22 cellular contexts compared by ENCODE assay signal in genomic region chr11:108019870-108020540, GRCh38. TPM values are rescaled to one million over a fixed set of nuclear protein-coding genes. Genes with fewer than 3 reads are reported as not detected.
A peak's percentile ranks its signal among the peaks of the same experiment; 100 is the strongest.
DNase-seq lines count a peak whose midpoint lies in the region; ATAC-seq, FAIRE-seq and TF ChIP-seq lines count a peak whose summit lies in the region.
"Had no signal": no experiment of that assay in that cellular context is flagged by ENCODE, and none has a peak within 500 bp of the region (broad histone marks: within the 10 kb centered on the region; RNA-seq: fewer than 3 reads in every experiment).

No MANE protein-coding gene starts in this region.

- H3K27ac Mint-ChIP-seq in stimulated activated effector memory CD8-positive, alpha-beta T cell treated with anti-CD3 and anti-CD28 coated beads, Interleukin-12 subunit alpha, Interleukin-12 subunit beta, amount 100 ng/mL, for 72 hours: no peak overlapping the region
- no peak overlapping the region for H3K27ac Mint-ChIP-seq in stimulated activated memory B cell treated with anti-CD40 and anti-IgM and Interleukin-4, amounts not matched to agents 10 μg/mL and 1 μg/mL and 100 μg/mL, for 72 hours
- H3K27ac Mint-ChIP-seq: activated naive CD4-positive, alpha-beta T cell treated with anti-CD3 and anti-CD28 coated beads, Interleukin-2, amount 50 U/mL, for 24 hours; B cell had no signal

- no peak overlapping the region for H2AK5ac ChIP-seq in mesendoderm (ENCODE audit: low read length)

- TF ChIP-seq POLR2A in H54 (IDR thresholded peaks at IDR 0.05; ENCODE audit: low read depth, low read length): no peak

- no peak overlapping the region for H3K18ac ChIP-seq in mesendoderm (ENCODE audit: low read length)

- no peak overlapping the region for H2BK5ac ChIP-seq in mesendoderm (ENCODE audit: low read length)

- no peaks in the 10 kb centered on the region for H3K9me3 Mint-ChIP-seq in stimulated activated effector memory CD8-positive, alpha-beta T cell treated with anti-CD3 and anti-CD28 coated beads, Interleukin-12 subunit alpha, Interleukin-12 subunit beta, amount 100 ng/mL, for 72 hours
- no peaks in the 10 kb centered on the region for H3K9me3 Mint-ChIP-seq in stimulated activated memory B cell treated with anti-CD40 and anti-IgM and Interleukin-4, amounts not matched to agents 10 μg/mL and 1 μg/mL and 100 μg/mL, for 72 hours
- H3K9me3 Mint-ChIP-seq: activated naive CD4-positive, alpha-beta T cell treated with anti-CD3 and anti-CD28 coated beads, Interleukin-2, amount 50 U/mL, for 24 hours had no signal

- no peak overlapping the region for H2BK120ac ChIP-seq in mesendoderm (ENCODE audit: low read depth, low read length)

- H2BK15ac ChIP-seq in mesendoderm (replicated peaks; ENCODE audit: low read depth): no peak overlapping the region

- H3K4ac ChIP-seq in mesendoderm (ENCODE audit: low read depth, low read length): no peak overlapping the region

- H3K79me2 ChIP-seq in mesendoderm (ENCODE audit: control insufficient read depth, insufficient read depth, low read length): peaks cover 48% of the 10 kb centered on the region

- no peak overlapping the region for H4K8ac ChIP-seq in mesendoderm (ENCODE audit: low read depth, low read length)

- no peak for ATAC-seq in stimulated activated effector memory CD8-positive, alpha-beta T cell treated with anti-CD3 and anti-CD28 coated beads, Interleukin-12 subunit alpha, Interleukin-12 subunit beta, amount 100 ng/mL, for 72 hours
- no peak for ATAC-seq in stimulated activated memory B cell treated with anti-CD40 and anti-IgM and Interleukin-4, amounts not matched to agents 10 μg/mL and 1 μg/mL and 100 μg/mL, for 72 hours
- ATAC-seq: GM12878, left colon had no signal

- H3K23ac ChIP-seq in mesendoderm (ENCODE audit: low read length): no peak overlapping the region

- H4K5ac ChIP-seq in mesendoderm (ENCODE audit: low read length): no peak overlapping the region

- in situ Hi-C loops in KBM-7 (cut with MboI; ENCODE audit: low pct_unique_long_range_greater_than_20kb, low sequenced_read_pairs): no loop called here
- in situ Hi-C loops in brain microvascular endothelial cell (cut with HindIII; ENCODE audit: low pct_ligation_motif_present, low sequenced_read_pairs): no loop called here

- H3K4me3 Mint-ChIP-seq in stimulated activated effector memory CD8-positive, alpha-beta T cell treated with anti-CD3 and anti-CD28 coated beads, Interleukin-12 subunit alpha, Interleukin-12 subunit beta, amount 100 ng/mL, for 72 hours: no peak overlapping the region
- no peak overlapping the region for H3K4me3 Mint-ChIP-seq in stimulated activated memory B cell treated with anti-CD40 and anti-IgM and Interleukin-4, amounts not matched to agents 10 μg/mL and 1 μg/mL and 100 μg/mL, for 72 hours
- H3K4me3 Mint-ChIP-seq: activated naive CD4-positive, alpha-beta T cell treated with anti-CD3 and anti-CD28 coated beads, Interleukin-2, amount 50 U/mL, for 24 hours; B cell had no signal

- TF ChIP-seq CTCF in brain microvascular endothelial cell (IDR thresholded peaks at IDR 0.05; ENCODE audit: low read depth, low read length, missing control alignments): no peak

- H3K56ac ChIP-seq in mesendoderm (ENCODE audit: low read length): no peak overlapping the region

- H3K4me3 ChIP-seq in brain microvascular endothelial cell (ENCODE audit: low read depth, low read length) (no peak overlapping the region), mesendoderm (ENCODE audit: low read length) (no peak overlapping the region)
- H3K4me3 ChIP-seq: GM12878, hepatocyte, suprapubic skin had no signal

- H3K79me1 ChIP-seq in mesendoderm (ENCODE audit: low read length): peaks cover 14% of the 10 kb centered on the region

- H3K27me3 ChIP-seq in brain microvascular endothelial cell (replicated peaks): no peaks in the 10 kb centered on the region
- no peaks in the 10 kb centered on the region for H3K27me3 ChIP-seq in mesendoderm (ENCODE audit: insufficient read depth, low read length, poor library complexity)
- H3K27me3 ChIP-seq: hepatocyte, suprapubic skin had no signal

- H3K27ac ChIP-seq in brain microvascular endothelial cell (no peak overlapping the region), mesendoderm (ENCODE audit: low read depth, low read length) (no peak overlapping the region)
- H3K27ac ChIP-seq: hepatocyte, suprapubic skin had no signal

- FAIRE-seq in H54 (lab: Jason Lieb, UNC): no peak
- FAIRE-seq: GM12878, RCC 7860 had no signal

- no peak overlapping the region for H3K4me2 ChIP-seq in mesendoderm (ENCODE audit: low read length)
- H3K4me2 ChIP-seq: hepatocyte had no signal

- H3K36me3 Mint-ChIP-seq in stimulated activated effector memory CD8-positive, alpha-beta T cell treated with anti-CD3 and anti-CD28 coated beads, Interleukin-12 subunit alpha, Interleukin-12 subunit beta, amount 100 ng/mL, for 72 hours: peaks cover 18% of the 10 kb centered on the region
- peaks cover 17% of the 10 kb centered on the region for H3K36me3 Mint-ChIP-seq in stimulated activated memory B cell treated with anti-CD40 and anti-IgM and Interleukin-4, amounts not matched to agents 10 μg/mL and 1 μg/mL and 100 μg/mL, for 72 hours

- H3K4me1 Mint-ChIP-seq in stimulated activated effector memory CD8-positive, alpha-beta T cell treated with anti-CD3 and anti-CD28 coated beads, Interleukin-12 subunit alpha, Interleukin-12 subunit beta, amount 100 ng/mL, for 72 hours: peaks cover 43% of the 10 kb centered on the region
- H3K4me1 Mint-ChIP-seq in stimulated activated memory B cell treated with anti-CD40 and anti-IgM and Interleukin-4, amounts not matched to agents 10 μg/mL and 1 μg/mL and 100 μg/mL, for 72 hours: peaks cover 23% of the 10 kb centered on the region

- DNase-seq in ELR (ENCODE audit: low read depth) (peak; percentile 22), KBM-7 (peak; percentile 14), brain microvascular endothelial cell (peak; percentile 9), mesendoderm (peak; percentile 46), H54 (ENCODE audit: insufficient read length, low spot score) (no peak), UCSD-AML1 (lab: John Stamatoyannopoulos, UW; ENCODE audit: unreplicated experiment) (no peak)
- DNase-seq in stimulated activated effector memory CD8-positive, alpha-beta T cell treated with anti-CD3 and anti-CD28 coated beads, Interleukin-12 subunit alpha, Interleukin-12 subunit beta, amount 100 ng/mL, for 72 hours (ENCODE audit: low spot score in 2 of 2): no peak
- DNase-seq: activated CD4-positive, CD25-positive, alpha-beta regulatory T cell treated with anti-CD3 and anti-CD28 coated beads, Interleukin-2, amount 50 U/mL, for 72 hours; activated CD8-positive, alpha-beta memory T cell treated with anti-CD3 and anti-CD28 coated beads, Interleukin-2, amount 50 U/mL, for 48 hours; DND-41; left colon; NCI-H1105 treated with DMSO at 0.1 percent for 48 hours; NCI-H510A; posterior cingulate gyrus; T-helper 1 cell had no signal

- no peaks in the 10 kb centered on the region for H3K4me1 ChIP-seq in mesendoderm (ENCODE audit: control insufficient read depth, low read depth, low read length)

- WGBS in mesendoderm (ENCODE audit: extremely low coverage, insufficient coverage, low lambda C conversion rate): no CpG with 5 or more reads among the region's 4 CpGs

- H3K27me3 Mint-ChIP-seq in stimulated activated memory B cell treated with anti-CD40 and anti-IgM and Interleukin-4, amounts not matched to agents 10 μg/mL and 1 μg/mL and 100 μg/mL, for 72 hours: no peaks in the 10 kb centered on the region
- H3K27me3 Mint-ChIP-seq: activated naive CD4-positive, alpha-beta T cell treated with anti-CD3 and anti-CD28 coated beads, Interleukin-2, amount 50 U/mL, for 24 hours; B cell had no signal

- no peaks in the 10 kb centered on the region for H3K36me3 ChIP-seq in brain microvascular endothelial cell (replicated peaks)
- H3K36me3 ChIP-seq in mesendoderm (ENCODE audit: control insufficient read depth, insufficient read depth, low read length): no peaks in the 10 kb centered on the region
- H3K36me3 ChIP-seq: suprapubic skin had no signal

- no peak overlapping the region for H3K9ac ChIP-seq in mesendoderm (ENCODE audit: low read length)

RNA-seq across cellular contexts. Expression of gene CUL5, which starts 11.3 kb away (rescaled TPM):
- 17.5 TPM for polyA plus RNA-seq in mesendoderm (2013, experiment 1 of 2)
- polyA plus RNA-seq in mesendoderm (2013, experiment 2 of 2): 18.2 TPM

Comparison
In these comparisons a context has a peak if more than half of its experiments do, and no peak if none do; other contexts are left out.
1. DNase-seq: peak in ELR (single experiment), KBM-7 (single experiment), brain microvascular endothelial cell (single experiment) and mesendoderm (single experiment); none in stimulated activated effector memory CD8-positive, alpha-beta T cell treated with anti-CD3 and anti-CD28 coated beads, Interleukin-12 subunit alpha, Interleukin-12 subunit beta, amount 100 ng/mL, for 72 hours (0 of 2), H54 (single experiment) and UCSD-AML1 (single experiment).